Comparison of ENCODE assay signal across 9 cellular contexts in the genomic region with DNA sequence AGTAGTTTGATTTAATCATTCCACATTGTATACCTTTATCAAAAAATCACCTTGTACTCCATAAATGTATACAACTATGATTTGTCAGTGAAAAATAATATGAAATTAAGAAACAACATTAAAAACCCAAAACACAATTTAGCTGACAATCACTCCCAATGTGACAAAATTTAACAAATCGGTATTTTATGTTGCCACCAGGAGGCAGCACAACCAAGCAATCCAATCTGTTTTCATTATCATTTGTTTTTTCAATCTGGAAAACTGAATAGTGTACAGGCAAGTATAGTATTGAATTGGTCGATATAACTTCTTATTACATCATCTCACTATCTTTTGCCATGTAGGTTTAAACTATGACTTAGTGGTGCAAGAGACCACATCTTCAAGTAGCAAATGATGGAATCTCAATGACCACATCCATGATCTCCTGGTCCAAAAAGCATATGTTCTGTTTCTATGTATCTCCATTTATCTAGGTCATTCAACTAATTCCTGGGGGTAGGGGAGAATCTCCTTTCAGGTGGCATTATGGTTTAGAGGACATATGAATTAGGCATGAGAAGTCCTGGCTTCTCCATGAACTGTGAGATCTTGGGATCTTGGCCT.
A peak's percentile ranks its signal among the peaks of the same experiment; 100 is the strongest.
DNase-seq lines count a peak whose midpoint lies in the region; ATAC-seq and TF ChIP-seq lines count a peak whose summit lies in the region.
"Had no signal": no experiment of that assay in that cellular context is flagged by ENCODE, and none has a peak within 500 bp of the region (broad histone marks: within the 10 kb centered on the region; RNA-seq: fewer than 3 reads in every experiment).

No MANE protein-coding gene starts in this region.

- intact Hi-C loops in heart right ventricle (cut with DNase I) (no loop called here), Right ventricle myocardium superior (cut with DNase I) (loop anchor here (10.0 kb wide), 1 partner anchor 580 kb away; no protein-coding TSS in a partner anchor)

- H3K36me3 Mint-ChIP-seq in activated CD8-positive, alpha-beta T cell treated with anti-CD3 and anti-CD28 coated beads, Interleukin-2, amount 10 ng/mL, durations not matched to agents 7 days and 5 days (ENCODE audit: low read depth), result no peaks in the 10 kb centered on the region
- no peaks in the 10 kb centered on the region for H3K36me3 Mint-ChIP-seq in activated T-helper 17 cell treated with anti-CD3 and anti-CD28 coated beads, Interleukin-2, amount 50 U/mL, for 72 hours (ENCODE audit: low read depth)
- peaks cover 0 to 1% of the 10 kb centered on the region in 2 donors for H3K36me3 Mint-ChIP-seq in stimulated activated naive B cell treated with anti-CD40 and anti-IgM and Interleukin-4, amounts not matched to agents 10 μg/mL and 1 μg/mL and 100 μg/mL, for 72 hours

- H3K9me3 Mint-ChIP-seq in activated CD8-positive, alpha-beta T cell treated with anti-CD3 and anti-CD28 coated beads, Interleukin-2, amount 10 ng/mL, durations not matched to agents 7 days and 5 days (ENCODE audit: insufficient read depth), result no peaks in the 10 kb centered on the region
- H3K9me3 Mint-ChIP-seq in activated T-helper 17 cell treated with anti-CD3 and anti-CD28 coated beads, Interleukin-2, amount 50 U/mL, for 72 hours, result no peaks in the 10 kb centered on the region
- no peaks in the 10 kb centered on the region for H3K9me3 Mint-ChIP-seq in stimulated activated naive B cell treated with anti-CD40 and anti-IgM and Interleukin-4, amounts not matched to agents 10 μg/mL and 1 μg/mL and 100 μg/mL, for 72 hours
- H3K9me3 Mint-ChIP-seq: dendritic cell treated with granulocyte-macrophage colony-stimulating factor and Interleukin-4, amounts not matched to agents 40 ng/mL and 50 ng/mL, for 4 days had no signal

- CTCF ChIA-PET in activated CD8-positive, alpha-beta T cell treated with anti-CD3 and anti-CD28 coated beads, Interleukin-2, amount 10 ng/mL, durations not matched to agents 7 days and 5 days (lab: Charles Lee), result interaction anchor here (1.2 to 2.1 kb wide), 3 partner anchors 25 to 1753 kb away, joined by 3 to 6 read pairs (median 4); no protein-coding TSS in a partner anchor

- no peaks in the 10 kb centered on the region for H3K36me3 ChIP-seq in heart right ventricle

- no peaks in the 10 kb centered on the region for H3K9me3 ChIP-seq in heart right ventricle

- no peaks in the 10 kb centered on the region for H3K4me1 Mint-ChIP-seq in activated CD8-positive, alpha-beta T cell treated with anti-CD3 and anti-CD28 coated beads, Interleukin-2, amount 10 ng/mL, durations not matched to agents 7 days and 5 days (ENCODE audit: low read depth)
- no peaks in the 10 kb centered on the region for H3K4me1 Mint-ChIP-seq in activated T-helper 17 cell treated with anti-CD3 and anti-CD28 coated beads, Interleukin-2, amount 50 U/mL, for 72 hours
- no peaks in the 10 kb centered on the region for H3K4me1 Mint-ChIP-seq in stimulated activated naive B cell treated with anti-CD40 and anti-IgM and Interleukin-4, amounts not matched to agents 10 μg/mL and 1 μg/mL and 100 μg/mL, for 72 hours

- H3K27ac Mint-ChIP-seq in activated CD8-positive, alpha-beta T cell treated with anti-CD3 and anti-CD28 coated beads, Interleukin-2, amount 10 ng/mL, durations not matched to agents 7 days and 5 days, result no peak overlapping the region
- no peak overlapping the region for H3K27ac Mint-ChIP-seq in activated T-helper 17 cell treated with anti-CD3 and anti-CD28 coated beads, Interleukin-2, amount 50 U/mL, for 72 hours
- no peak overlapping the region for H3K27ac Mint-ChIP-seq in stimulated activated naive B cell treated with anti-CD40 and anti-IgM and Interleukin-4, amounts not matched to agents 10 μg/mL and 1 μg/mL and 100 μg/mL, for 72 hours
- H3K27ac Mint-ChIP-seq: dendritic cell treated with granulocyte-macrophage colony-stimulating factor and Interleukin-4, amounts not matched to agents 40 ng/mL and 50 ng/mL, for 4 days had no signal

- H3K27me3 ChIP-seq in heart right ventricle, result no peaks in the 10 kb centered on the region

- ATAC-seq in heart right ventricle (no peak), Right ventricle myocardium superior (ENCODE audit: poor library complexity) (no peak), HG03520 (IDR thresholded peaks at IDR 0.05; ENCODE audit: unreplicated experiment) (peak; percentile 51), HG02678 (IDR thresholded peaks at IDR 0.05; ENCODE audit: unreplicated experiment) (no peak)
- ATAC-seq in activated CD8-positive, alpha-beta T cell treated with anti-CD3 and anti-CD28 coated beads, Interleukin-2, amount 10 ng/mL, durations not matched to agents 7 days and 5 days, result no peak
- ATAC-seq in activated T-helper 17 cell treated with anti-CD3 and anti-CD28 coated beads, Interleukin-2, amount 50 U/mL, for 72 hours (replicated peaks), result no peak
- no peak for ATAC-seq in stimulated activated naive B cell treated with anti-CD40 and anti-IgM and Interleukin-4, amounts not matched to agents 10 μg/mL and 1 μg/mL and 100 μg/mL, for 72 hours (replicated peaks)

- no peaks in the 10 kb centered on the region for H3K27me3 Mint-ChIP-seq in activated CD8-positive, alpha-beta T cell treated with anti-CD3 and anti-CD28 coated beads, Interleukin-2, amount 10 ng/mL, durations not matched to agents 7 days and 5 days (ENCODE audit: low read depth)
- H3K27me3 Mint-ChIP-seq in activated T-helper 17 cell treated with anti-CD3 and anti-CD28 coated beads, Interleukin-2, amount 50 U/mL, for 72 hours, result no peaks in the 10 kb centered on the region
- no peaks in the 10 kb centered on the region for H3K27me3 Mint-ChIP-seq in stimulated activated naive B cell treated with anti-CD40 and anti-IgM and Interleukin-4, amounts not matched to agents 10 μg/mL and 1 μg/mL and 100 μg/mL, for 72 hours
- H3K27me3 Mint-ChIP-seq: dendritic cell treated with granulocyte-macrophage colony-stimulating factor and Interleukin-4, amounts not matched to agents 40 ng/mL and 50 ng/mL, for 4 days had no signal

- TF ChIP-seq CTCF in heart right ventricle (IDR thresholded peaks at IDR 0.05), result peak in 8 of 9 donors; percentile 23 to 60 (median 50)

- no peak overlapping the region for H3K4me3 Mint-ChIP-seq in activated CD8-positive, alpha-beta T cell treated with anti-CD3 and anti-CD28 coated beads, Interleukin-2, amount 10 ng/mL, durations not matched to agents 7 days and 5 days
- no peak overlapping the region for H3K4me3 Mint-ChIP-seq in activated T-helper 17 cell treated with anti-CD3 and anti-CD28 coated beads, Interleukin-2, amount 50 U/mL, for 72 hours
- H3K4me3 Mint-ChIP-seq in stimulated activated naive B cell treated with anti-CD40 and anti-IgM and Interleukin-4, amounts not matched to agents 10 μg/mL and 1 μg/mL and 100 μg/mL, for 72 hours, result no peak overlapping the region
- H3K4me3 Mint-ChIP-seq: dendritic cell treated with granulocyte-macrophage colony-stimulating factor and Interleukin-4, amounts not matched to agents 40 ng/mL and 50 ng/mL, for 4 days had no signal

- H3K4me1 ChIP-seq in heart right ventricle, result no peaks in the 10 kb centered on the region

- 20% methylated on average over 2 of the region's 2 CpGs for WGBS in heart right ventricle, 2 donors

- no peak overlapping the region for H3K27ac ChIP-seq in heart right ventricle

- DNase-seq in heart right ventricle, result peak in 1 of 2 donors; percentile 6
- DNase-seq in Right ventricle myocardium superior, result no peak
- peak; percentile 48 for DNase-seq in activated CD8-positive, alpha-beta T cell treated with anti-CD3 and anti-CD28 coated beads, Interleukin-2, amount 10 ng/mL, durations not matched to agents 7 days and 5 days
- DNase-seq in kidney glomerular epithelial cell (lab: John Stamatoyannopoulos, UW), result peak; percentile 13
- no peak for DNase-seq in stimulated activated naive B cell treated with anti-CD40 and anti-IgM and Interleukin-4, amounts not matched to agents 10 μg/mL and 1 μg/mL and 100 μg/mL, for 72 hours

- H3K4me3 ChIP-seq in heart right ventricle, result no peak overlapping the region

- POLR2A ChIA-PET in activated CD8-positive, alpha-beta T cell treated with anti-CD3 and anti-CD28 coated beads, Interleukin-2, amount 10 ng/mL, durations not matched to agents 7 days and 5 days (lab: Charles Lee), result no interaction called here

Comparison
In these comparisons a context has a peak if more than half of its experiments do, and no peak if none do; other contexts are left out.
1. DNase-seq: peak in activated CD8-positive, alpha-beta T cell treated with anti-CD3 and anti-CD28 coated beads, Interleukin-2, amount 10 ng/mL, durations not matched to agents 7 days and 5 days (single experiment) and kidney glomerular epithelial cell (single experiment); none in Right ventricle myocardium superior (single experiment) and stimulated activated naive B cell treated with anti-CD40 and anti-IgM and Interleukin-4, amounts not matched to agents 10 μg/mL and 1 μg/mL and 100 μg/mL, for 72 hours (single experiment).